Comparison of ENCODE assay signal across 8 cellular contexts in the genomic region with DNA sequence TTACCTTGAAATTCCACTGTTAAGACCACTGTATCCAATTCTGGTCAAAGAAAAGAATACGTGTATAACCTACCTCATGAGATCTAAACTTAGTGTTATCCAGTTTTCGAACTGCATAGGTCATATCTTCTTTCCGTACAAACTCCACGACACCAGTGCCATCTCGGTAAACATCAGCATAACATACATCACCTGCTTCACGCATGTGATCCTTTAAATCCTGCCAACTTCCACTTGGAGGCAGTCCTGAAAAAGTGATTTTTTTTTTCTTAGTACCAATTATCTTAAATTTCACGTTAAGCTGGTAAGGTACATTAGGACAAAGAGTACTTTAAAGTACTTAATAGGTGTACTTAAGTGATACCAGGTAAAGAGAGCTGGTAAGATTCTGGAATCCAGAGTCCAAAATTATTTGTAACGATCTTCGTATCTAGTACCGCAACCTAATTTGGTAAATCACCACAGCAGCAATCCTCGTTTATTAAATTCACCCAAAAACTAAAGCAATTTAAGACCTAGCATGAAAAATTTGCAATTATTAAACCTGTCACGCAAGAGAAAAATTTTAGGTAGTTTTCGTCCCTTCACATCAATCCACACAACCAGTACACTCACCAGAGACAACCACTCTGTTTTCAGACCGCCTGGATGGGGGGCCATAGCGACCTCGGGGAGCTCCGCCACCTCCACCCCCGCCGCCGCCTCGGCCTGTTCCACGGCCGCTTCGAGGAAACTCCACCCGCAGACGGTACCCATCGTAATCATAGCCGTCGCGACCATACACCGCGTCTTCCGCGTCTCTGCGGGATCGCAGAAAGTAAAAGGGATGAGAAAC. TPM values are rescaled to one million over a fixed set of nuclear protein-coding genes. Genes with fewer than 3 reads are reported as not detected.
A peak's percentile ranks its signal among the peaks of the same experiment; 100 is the strongest.
DNase-seq lines count a peak whose midpoint lies in the region; ATAC-seq and TF ChIP-seq lines count a peak whose summit lies in the region.

No MANE protein-coding gene starts in this region.

- H3K9me3 ChIP-seq in mucosa of descending colon, result no peaks in the 10 kb centered on the region

- intact Hi-C loops in mucosa of descending colon (cut with DNase I, micrococcal nuclease), result loop anchor here (10.0 kb wide), 1 partner anchor 109 kb away; no protein-coding TSS in a partner anchor

- in situ Hi-C loops in brain microvascular endothelial cell (cut with HindIII; ENCODE audit: low pct_ligation_motif_present, low sequenced_read_pairs), result no loop called here

- ATAC-seq in mucosa of descending colon (no peak), GM21528 (IDR thresholded peaks at IDR 0.05; ENCODE audit: low FRiP score, unreplicated experiment) (no peak), HG02840 (IDR thresholded peaks at IDR 0.05; ENCODE audit: low FRiP score, unreplicated experiment) (no peak)

- H3K27ac ChIP-seq in brain microvascular endothelial cell, result peak overlapping the region; percentile 91

- peak in 2 of 3 experiments; percentile 43 to 44 for DNase-seq in stimulated activated CD4-positive, alpha-beta T cell treated with anti-CD3 and anti-CD28 coated beads, TNF-alpha, amount 100 ng/mL, for 4 hours (ENCODE audit: low read depth in 3 of 3)
- DNase-seq in stimulated activated CD4-positive, alpha-beta T cell treated with anti-CD3 and anti-CD28 coated beads, Interleukin-15, amount 100 ng/mL, for 24 hours, result no peak
- DNase-seq in brain microvascular endothelial cell, result no peak
- DNase-seq in mucosa of descending colon, result no peak
- DNase-seq in pons (ENCODE audit: low spot score), result no peak
- DNase-seq in mucosa of gallbladder (ENCODE audit: low spot score), result no peak

- TF ChIP-seq CTCF in brain microvascular endothelial cell (IDR thresholded peaks at IDR 0.05; ENCODE audit: low read depth, low read length, missing control alignments) (no peak), mucosa of descending colon (IDR thresholded peaks at IDR 0.05) (no peak)

- H3K36me3 ChIP-seq in brain microvascular endothelial cell (replicated peaks) (peaks cover 33% of the 10 kb centered on the region), mucosa of descending colon (ENCODE audit: low read depth) (no peaks in the 10 kb centered on the region)

- peak overlapping the region; percentile 99 for H3K4me3 ChIP-seq in brain microvascular endothelial cell (ENCODE audit: low read depth, low read length)
- peak overlapping the region; percentile 83 for H3K4me3 ChIP-seq in mucosa of descending colon

- no peaks in the 10 kb centered on the region for H3K27me3 ChIP-seq in brain microvascular endothelial cell (replicated peaks)

- peaks cover 27% of the 10 kb centered on the region for H3K4me1 ChIP-seq in mucosa of descending colon (ENCODE audit: low read depth)

RNA-seq across cellular contexts. Expression of a gene that starts 1.1 kb away (rescaled TPM):
- total RNA-seq in mucosa of descending colon (100 to 1,000 TPM; 150 to 188 (median 184) TPM), mucosa of gallbladder (187 TPM)

RNA-seq across cellular contexts. Expression of a gene that starts 17.9 kb away (rescaled TPM):
- 100 to 1,000 TPM in 1 of 3 donors, 10 to 100 TPM in 2; 48.1 to 107 (median 48.9) TPM for total RNA-seq in mucosa of descending colon
- 64.9 TPM for total RNA-seq in mucosa of gallbladder

RNA-seq across cellular contexts. Expression of a gene that starts 50.7 kb away (rescaled TPM):
- total RNA-seq in mucosa of descending colon (10 to 100 TPM; 23.5 to 46.8 (median 23.6) TPM), mucosa of gallbladder (36.9 TPM)

Comparison
In these comparisons a context has a peak if more than half of its experiments do, and no peak if none do; other contexts are left out.
1. DNase-seq: peak in stimulated activated CD4-positive, alpha-beta T cell treated with anti-CD3 and anti-CD28 coated beads, TNF-alpha, amount 100 ng/mL, for 4 hours (2 of 3); none in stimulated activated CD4-positive, alpha-beta T cell treated with anti-CD3 and anti-CD28 coated beads, Interleukin-15, amount 100 ng/mL, for 24 hours (single experiment), brain microvascular endothelial cell (single experiment), mucosa of descending colon (0 of 3), pons (single experiment) and mucosa of gallbladder (single experiment).